Comparison of ENCODE assay signal across 1 cellular context in genomic region chr7:104036889-104037288, GRCh38.
TF ChIP-seq lines count a peak whose summit lies in the region.
"Not testable (repeated sequence)": the region's sequence is repeated elsewhere in the genome, so short reads cannot be mapped to it uniquely, and the experiment has no call there.

No MANE protein-coding gene starts in this region.

TF ChIP-seq in HepG2, 621 proteins besides CTCF, POLR2A, EP300 and RAD21 (continued from another document and continues in another):
- TF ChIP-seq, protein P1, sequence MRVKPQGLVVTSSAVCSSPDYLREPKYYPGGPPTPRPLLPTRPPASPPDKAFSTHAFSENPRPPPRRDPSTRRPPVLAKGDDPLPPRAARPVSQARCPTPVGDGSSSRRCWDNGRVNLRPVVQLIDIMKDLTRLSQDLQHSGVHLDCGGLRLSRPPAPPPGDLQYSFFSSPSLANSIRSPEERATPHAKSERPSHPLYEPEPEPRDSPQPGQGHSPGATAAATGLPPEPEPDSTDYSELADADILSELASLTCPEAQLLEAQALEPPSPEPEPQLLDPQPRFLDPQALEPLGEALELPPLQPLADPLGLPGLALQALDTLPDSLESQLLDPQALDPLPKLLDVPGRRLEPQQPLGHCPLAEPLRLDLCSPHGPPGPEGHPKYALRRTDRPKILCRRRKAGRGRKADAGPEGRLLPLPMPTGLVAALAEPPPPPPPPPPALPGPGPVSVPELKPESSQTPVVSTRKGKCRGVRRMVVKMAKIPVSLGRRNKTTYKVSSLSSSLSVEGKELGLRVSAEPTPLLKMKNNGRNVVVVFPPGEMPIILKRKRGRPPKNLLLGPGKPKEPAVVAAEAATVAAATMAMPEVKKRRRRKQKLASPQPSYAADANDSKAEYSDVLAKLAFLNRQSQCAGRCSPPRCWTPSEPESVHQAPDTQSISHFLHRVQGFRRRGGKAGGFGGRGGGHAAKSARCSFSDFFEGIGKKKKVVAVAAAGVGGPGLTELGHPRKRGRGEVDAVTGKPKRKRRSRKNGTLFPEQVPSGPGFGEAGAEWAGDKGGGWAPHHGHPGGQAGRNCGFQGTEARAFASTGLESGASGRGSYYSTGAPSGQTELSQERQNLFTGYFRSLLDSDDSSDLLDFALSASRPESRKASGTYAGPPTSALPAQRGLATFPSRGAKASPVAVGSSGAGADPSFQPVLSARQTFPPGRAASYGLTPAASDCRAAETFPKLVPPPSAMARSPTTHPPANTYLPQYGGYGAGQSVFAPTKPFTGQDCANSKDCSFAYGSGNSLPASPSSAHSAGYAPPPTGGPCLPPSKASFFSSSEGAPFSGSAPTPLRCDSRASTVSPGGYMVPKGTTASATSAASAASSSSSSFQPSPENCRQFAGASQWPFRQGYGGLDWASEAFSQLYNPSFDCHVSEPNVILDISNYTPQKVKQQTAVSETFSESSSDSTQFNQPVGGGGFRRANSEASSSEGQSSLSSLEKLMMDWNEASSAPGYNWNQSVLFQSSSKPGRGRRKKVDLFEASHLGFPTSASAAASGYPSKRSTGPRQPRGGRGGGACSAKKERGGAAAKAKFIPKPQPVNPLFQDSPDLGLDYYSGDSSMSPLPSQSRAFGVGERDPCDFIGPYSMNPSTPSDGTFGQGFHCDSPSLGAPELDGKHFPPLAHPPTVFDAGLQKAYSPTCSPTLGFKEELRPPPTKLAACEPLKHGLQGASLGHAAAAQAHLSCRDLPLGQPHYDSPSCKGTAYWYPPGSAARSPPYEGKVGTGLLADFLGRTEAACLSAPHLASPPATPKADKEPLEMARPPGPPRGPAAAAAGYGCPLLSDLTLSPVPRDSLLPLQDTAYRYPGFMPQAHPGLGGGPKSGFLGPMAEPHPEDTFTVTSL (CRISPR knock-in tag; IDR thresholded peaks at IDR 0.05; ENCODE audit: borderline replicate concordance): peak; percentile 87
- TF ChIP-seq MLX (CRISPR knock-in tag; IDR thresholded peaks at IDR 0.05) (peak; percentile 67; the same call in 1 of the 2 replicates), HMG20B (CRISPR knock-in tag; conservative IDR thresholded peaks at IDR 0.05) (peak; percentile 71; the same call in 1 of the 2 replicates), NR2C2 (CRISPR knock-in tag; IDR thresholded peaks at IDR 0.05; ENCODE audit: borderline replicate concordance) (peak; percentile 78; the same call in 1 of the 2 replicates), KDM3A (CRISPR knock-in tag; IDR thresholded peaks at IDR 0.05; ENCODE audit: low read depth) (0 out of 2 replicates have a peak, but pooled peaks have one; percentile 48), MYPOP (CRISPR knock-in tag; IDR thresholded peaks at IDR 0.05) (peak; percentile 72; the same call in 1 of the 2 replicates), NFKBIZ (CRISPR knock-in tag; IDR thresholded peaks at IDR 0.05) (0 out of 2 replicates have a peak, but pooled peaks have one; percentile 27), CREB1 (CRISPR knock-in tag; IDR thresholded peaks at IDR 0.05) (peak; percentile 73), ZNF792 (CRISPR knock-in tag; IDR thresholded peaks at IDR 0.05) (0 out of 2 replicates have a peak, but pooled peaks have one; percentile 18), SIX1 (CRISPR knock-in tag; IDR thresholded peaks at IDR 0.05; ENCODE audit: borderline replicate concordance) (0 out of 2 replicates have a peak, but pooled peaks have one; percentile 34), ARNT2 (CRISPR knock-in tag; IDR thresholded peaks at IDR 0.05; ENCODE audit: low read depth) (0 out of 2 replicates have a peak, but pooled peaks have one; percentile 37), TBX3 (IDR thresholded peaks at IDR 0.05; ENCODE audit: borderline replicate concordance) (peak; percentile 61; the same call in 1 of the 2 replicates), JUNB (CRISPR knock-in tag; IDR thresholded peaks at IDR 0.05; ENCODE audit: borderline replicate concordance) (peak; percentile 99), DPF2 (CRISPR knock-in tag; IDR thresholded peaks at IDR 0.05; ENCODE audit: borderline replicate concordance, low read depth) (0 out of 2 replicates have a peak, but pooled peaks have one; percentile 43), NR2F1 (CRISPR knock-in tag; IDR thresholded peaks at IDR 0.05) (peak; percentile 82 to 98), RXRA (CRISPR knock-in tag; IDR thresholded peaks at IDR 0.05) (peak; percentile 90; the same call in 1 of the 2 replicates), RERE (CRISPR knock-in tag; IDR thresholded peaks at IDR 0.05; ENCODE audit: low read depth) (peak; percentile 75; the same call in 1 of the 2 replicates), CEBPG (CRISPR knock-in tag; IDR thresholded peaks at IDR 0.05) (peak; percentile 72), KAT8 (CRISPR knock-in tag; IDR thresholded peaks at IDR 0.05) (peak; percentile 69), POGZ (CRISPR knock-in tag; IDR thresholded peaks at IDR 0.05) (peak; percentile 77), FOXO1 (CRISPR knock-in tag; IDR thresholded peaks at IDR 0.05) (peak; percentile 61; the same call in 1 of the 2 replicates), DNMT3B (CRISPR knock-in tag; conservative IDR thresholded peaks at IDR 0.05) (peak; percentile 49; the same call in 1 of the 2 replicates), ISL2 (CRISPR knock-in tag; IDR thresholded peaks at IDR 0.05) (peak; percentile 96), HMG20A (CRISPR knock-in tag; IDR thresholded peaks at IDR 0.05; ENCODE audit: borderline replicate concordance) (peak; percentile 94), ZNF816 (CRISPR knock-in tag; IDR thresholded peaks at IDR 0.05; ENCODE audit: borderline replicate concordance) (0 out of 2 replicates have a peak, but pooled peaks have one; percentile 59), ZNF362 (CRISPR knock-in tag; IDR thresholded peaks at IDR 0.05; ENCODE audit: borderline replicate concordance) (peak; percentile 92), THAP11 (CRISPR knock-in tag; IDR thresholded peaks at IDR 0.05) (0 out of 2 replicates have a peak, but pooled peaks have one; percentile 36), JUN (CRISPR knock-in tag; IDR thresholded peaks at IDR 0.05) (peak; percentile 92), TCF7 (IDR thresholded peaks at IDR 0.05; ENCODE audit: low read depth) (peak; percentile 98), TBX2 (CRISPR knock-in tag; IDR thresholded peaks at IDR 0.05; ENCODE audit: borderline replicate concordance) (peak; percentile 87; the same call in 1 of the 2 replicates), RXRB (CRISPR knock-in tag; IDR thresholded peaks at IDR 0.05; ENCODE audit: borderline replicate concordance) (peak; percentile 89), RCOR2 (CRISPR knock-in tag; IDR thresholded peaks at IDR 0.05) (peak; percentile 74; the same call in 1 of the 2 replicates), BCL6 (CRISPR knock-in tag; IDR thresholded peaks at IDR 0.05) (peak; percentile 75), NR2F2 (IDR thresholded peaks at IDR 0.05; ENCODE audit: borderline replicate concordance, low read depth) (peak; percentile 91), NR2F6 (IDR thresholded peaks at IDR 0.05) (peak; percentile 99), NR2F6 (CRISPR knock-in tag; IDR thresholded peaks at IDR 0.05) (peak; percentile 97), FOXP1 (CRISPR knock-in tag; IDR thresholded peaks at IDR 0.05) (peak; percentile 46; the same call in 1 of the 2 replicates), FOXA3 (CRISPR knock-in tag; IDR thresholded peaks at IDR 0.05) (peak; percentile 79), HOMEZ (CRISPR knock-in tag; IDR thresholded peaks at IDR 0.05; ENCODE audit: low read depth) (peak; percentile 73; the same call in 1 of the 2 replicates), NFIC (IDR thresholded peaks at IDR 0.05; ENCODE audit: low read length) (peak; percentile 83), GFI1 (CRISPR knock-in tag; IDR thresholded peaks at IDR 0.05; ENCODE audit: borderline replicate concordance) (peak; percentile 80)
- TF ChIP-seq CREB1, FOXP1 (IDR thresholded peaks at IDR 0.05): not testable (repeated sequence)
- TF ChIP-seq, protein P2, sequence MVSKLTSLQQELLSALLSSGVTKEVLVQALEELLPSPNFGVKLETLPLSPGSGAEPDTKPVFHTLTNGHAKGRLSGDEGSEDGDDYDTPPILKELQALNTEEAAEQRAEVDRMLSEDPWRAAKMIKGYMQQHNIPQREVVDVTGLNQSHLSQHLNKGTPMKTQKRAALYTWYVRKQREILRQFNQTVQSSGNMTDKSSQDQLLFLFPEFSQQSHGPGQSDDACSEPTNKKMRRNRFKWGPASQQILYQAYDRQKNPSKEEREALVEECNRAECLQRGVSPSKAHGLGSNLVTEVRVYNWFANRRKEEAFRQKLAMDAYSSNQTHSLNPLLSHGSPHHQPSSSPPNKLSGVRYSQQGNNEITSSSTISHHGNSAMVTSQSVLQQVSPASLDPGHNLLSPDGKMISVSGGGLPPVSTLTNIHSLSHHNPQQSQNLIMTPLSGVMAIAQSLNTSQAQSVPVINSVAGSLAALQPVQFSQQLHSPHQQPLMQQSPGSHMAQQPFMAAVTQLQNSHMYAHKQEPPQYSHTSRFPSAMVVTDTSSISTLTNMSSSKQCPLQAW (CRISPR knock-in tag; IDR thresholded peaks at IDR 0.05): 0 out of 2 replicates have a peak, but pooled peaks have one; percentile 40
- TF ChIP-seq, protein P3, sequence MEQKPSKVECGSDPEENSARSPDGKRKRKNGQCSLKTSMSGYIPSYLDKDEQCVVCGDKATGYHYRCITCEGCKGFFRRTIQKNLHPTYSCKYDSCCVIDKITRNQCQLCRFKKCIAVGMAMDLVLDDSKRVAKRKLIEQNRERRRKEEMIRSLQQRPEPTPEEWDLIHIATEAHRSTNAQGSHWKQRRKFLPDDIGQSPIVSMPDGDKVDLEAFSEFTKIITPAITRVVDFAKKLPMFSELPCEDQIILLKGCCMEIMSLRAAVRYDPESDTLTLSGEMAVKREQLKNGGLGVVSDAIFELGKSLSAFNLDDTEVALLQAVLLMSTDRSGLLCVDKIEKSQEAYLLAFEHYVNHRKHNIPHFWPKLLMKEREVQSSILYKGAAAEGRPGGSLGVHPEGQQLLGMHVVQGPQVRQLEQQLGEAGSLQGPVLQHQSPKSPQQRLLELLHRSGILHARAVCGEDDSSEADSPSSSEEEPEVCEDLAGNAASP (CRISPR knock-in tag; IDR thresholded peaks at IDR 0.05; ENCODE audit: borderline replicate concordance): peak; percentile 78; the same call in 1 of the 2 replicates
